ENCODE assay signal across 1 cellular context in genomic region chr1:201530741-201531521, GRCh38.
TF ChIP-seq lines count a peak whose summit lies in the region.

No MANE protein-coding gene starts in this region.

TF ChIP-seq in K562, 482 proteins besides CTCF, POLR2A, EP300 and RAD21 (continued from another document and continues in another):
- TF ChIP-seq, protein P1, sequence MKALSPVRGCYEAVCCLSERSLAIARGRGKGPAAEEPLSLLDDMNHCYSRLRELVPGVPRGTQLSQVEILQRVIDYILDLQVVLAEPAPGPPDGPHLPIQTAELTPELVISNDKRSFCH (CRISPR knock-in tag; IDR thresholded peaks at IDR 0.05), result no peak
- TF ChIP-seq, protein P1 (tag; IDR thresholded peaks at IDR 0.05), result no peak
- TF ChIP-seq STAT5A (IDR thresholded peaks at IDR 0.05; ENCODE audit: borderline replicate concordance, low read length), result no peak
- TF ChIP-seq ELF2 (CRISPR knock-in tag; IDR thresholded peaks at IDR 0.05), result no peak
- TF ChIP-seq PBX2 (CRISPR knock-in tag; IDR thresholded peaks at IDR 0.05; ENCODE audit: low read depth), result no peak
- no peak for TF ChIP-seq PBX2 (tag; conservative IDR thresholded peaks at IDR 0.05; ENCODE audit: low read depth)
- TF ChIP-seq, protein P2, sequence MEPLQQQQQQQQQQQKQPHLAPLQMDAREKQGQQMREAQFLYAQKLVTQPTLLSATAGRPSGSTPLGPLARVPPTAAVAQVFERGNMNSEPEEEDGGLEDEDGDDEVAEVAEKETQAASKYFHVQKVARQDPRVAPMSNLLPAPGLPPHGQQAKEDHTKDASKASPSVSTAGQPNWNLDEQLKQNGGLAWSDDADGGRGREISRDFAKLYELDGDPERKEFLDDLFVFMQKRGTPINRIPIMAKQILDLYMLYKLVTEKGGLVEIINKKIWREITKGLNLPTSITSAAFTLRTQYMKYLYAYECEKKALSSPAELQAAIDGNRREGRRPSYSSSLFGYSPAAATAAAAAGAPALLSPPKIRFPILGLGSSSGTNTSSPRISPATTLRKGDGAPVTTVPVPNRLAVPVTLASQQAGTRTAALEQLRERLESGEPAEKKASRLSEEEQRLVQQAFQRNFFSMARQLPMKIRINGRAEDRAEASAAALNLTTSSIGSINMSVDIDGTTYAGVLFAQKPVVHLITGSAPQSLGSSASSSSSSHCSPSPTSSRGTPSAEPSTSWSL (CRISPR knock-in tag; IDR thresholded peaks at IDR 0.05; ENCODE audit: borderline replicate concordance), result no peak
- TF ChIP-seq, protein P3, sequence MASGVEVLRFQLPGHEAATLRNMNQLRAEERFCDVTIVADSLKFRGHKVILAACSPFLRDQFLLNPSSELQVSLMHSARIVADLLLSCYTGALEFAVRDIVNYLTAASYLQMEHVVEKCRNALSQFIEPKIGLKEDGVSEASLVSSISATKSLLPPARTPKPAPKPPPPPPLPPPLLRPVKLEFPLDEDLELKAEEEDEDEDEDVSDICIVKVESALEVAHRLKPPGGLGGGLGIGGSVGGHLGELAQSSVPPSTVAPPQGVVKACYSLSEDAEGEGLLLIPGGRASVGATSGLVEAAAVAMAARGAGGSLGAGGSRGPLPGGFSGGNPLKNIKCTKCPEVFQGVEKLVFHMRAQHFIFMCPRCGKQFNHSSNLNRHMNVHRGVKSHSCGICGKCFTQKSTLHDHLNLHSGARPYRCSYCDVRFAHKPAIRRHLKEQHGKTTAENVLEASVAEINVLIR (CRISPR knock-in tag; IDR thresholded peaks at IDR 0.05), result no peak
- no peak for TF ChIP-seq ZNF77 (CRISPR knock-in tag; IDR thresholded peaks at IDR 0.05)
- no peak for TF ChIP-seq ZFP36 (IDR thresholded peaks at IDR 0.05; ENCODE audit: low read depth, low read length, partially characterized antibody)
- no peak for TF ChIP-seq ZNF239 (CRISPR knock-in tag; IDR thresholded peaks at IDR 0.05)
- TF ChIP-seq RFX1 (IDR thresholded peaks at IDR 0.05), result no peak
- TF ChIP-seq, protein P4, sequence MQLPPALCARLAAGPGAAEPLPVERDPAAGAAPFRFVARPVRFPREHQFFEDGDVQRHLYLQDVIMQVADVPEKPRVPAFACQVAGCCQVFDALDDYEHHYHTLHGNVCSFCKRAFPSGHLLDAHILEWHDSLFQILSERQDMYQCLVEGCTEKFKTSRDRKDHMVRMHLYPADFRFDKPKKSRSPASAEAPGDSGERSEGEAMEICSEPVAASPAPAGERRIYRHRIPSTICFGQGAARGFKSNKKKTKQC (CRISPR knock-in tag; IDR thresholded peaks at IDR 0.05), result no peak
- no peak; the same call in 1 of the 2 replicates for TF ChIP-seq ZNF175 (CRISPR knock-in tag; IDR thresholded peaks at IDR 0.05; ENCODE audit: low read depth)
- no peak for TF ChIP-seq IRF2 (CRISPR knock-in tag; IDR thresholded peaks at IDR 0.05)
- TF ChIP-seq ESRRB (CRISPR knock-in tag; IDR thresholded peaks at IDR 0.05; ENCODE audit: borderline replicate concordance), result no peak
- TF ChIP-seq PTRF (tag; IDR thresholded peaks at IDR 0.05), result no peak
- TF ChIP-seq ZNF395 (CRISPR knock-in tag; IDR thresholded peaks at IDR 0.05), result no peak
- TF ChIP-seq SFPQ (IDR thresholded peaks at IDR 0.05; ENCODE audit: low read depth, low read length), result no peak
- no peak for TF ChIP-seq CBX5 (IDR thresholded peaks at IDR 0.05; ENCODE audit: borderline replicate concordance, low read depth)
- no peak for TF ChIP-seq CUX1 (CRISPR knock-in tag; IDR thresholded peaks at IDR 0.05)
- TF ChIP-seq ADNP (tag; IDR thresholded peaks at IDR 0.05), result no peak
- TF ChIP-seq ZBTB8A (IDR thresholded peaks at IDR 0.05; ENCODE audit: partially characterized antibody), result no peak
- no peak for TF ChIP-seq MAFG (tag; conservative IDR thresholded peaks at IDR 0.05)
- no peak for TF ChIP-seq E2F1 (CRISPR knock-in tag; IDR thresholded peaks at IDR 0.05)
- TF ChIP-seq CLOCK (CRISPR knock-in tag; IDR thresholded peaks at IDR 0.05; ENCODE audit: borderline replicate concordance), result no peak
- TF ChIP-seq ZNF436 (CRISPR knock-in tag; IDR thresholded peaks at IDR 0.05), result no peak
- peak; percentile 12; the same call in 1 of the 2 replicates for TF ChIP-seq TCF3 (CRISPR knock-in tag; IDR thresholded peaks at IDR 0.05)
- TF ChIP-seq ZKSCAN1 (IDR thresholded peaks at IDR 0.05; ENCODE audit: low read depth, low read length), result peak; percentile 59; the same call in 1 of the 2 replicates
- TF ChIP-seq ELF1 (tag; IDR thresholded peaks at IDR 0.05), result no peak
- TF ChIP-seq HOXB6 (CRISPR knock-in tag; IDR thresholded peaks at IDR 0.05; ENCODE audit: borderline replicate concordance), result no peak
- TF ChIP-seq NKRF (IDR thresholded peaks at IDR 0.05; ENCODE audit: borderline replicate concordance), result no peak
- no peak for TF ChIP-seq FIP1L1 (IDR thresholded peaks at IDR 0.05; ENCODE audit: low read depth, low read length, poor library complexity, severe bottlenecking)
- TF ChIP-seq E2F3 (CRISPR knock-in tag; IDR thresholded peaks at IDR 0.05), result no peak
